ENCODE assay signal across 8 cellular contexts in genomic region chrX:46912673-46913491, GRCh38. TPM values are rescaled to one million over a fixed set of nuclear protein-coding genes. Genes with fewer than 3 reads are reported as not detected.
A peak's percentile ranks its signal among the peaks of the same experiment; 100 is the strongest.
DNase-seq lines count a peak whose midpoint lies in the region; ATAC-seq and TF ChIP-seq lines count a peak whose summit lies in the region.

No MANE protein-coding gene starts in this region.

- H3K36me3 ChIP-seq in endodermal cell (ENCODE audit: control insufficient read depth, insufficient read depth, low read length), result no peaks in the 10 kb centered on the region
- no peaks in the 10 kb centered on the region for H3K36me3 ChIP-seq in tibial artery

- peak overlapping the region; percentile 32 for H3K27ac ChIP-seq in endodermal cell (ENCODE audit: low read depth, low read length)
- H3K27ac ChIP-seq in tibial artery, result peak overlapping the region; percentile 55 to 56

- ATAC-seq in GM18868 (IDR thresholded peaks at IDR 0.05; ENCODE audit: unreplicated experiment) (peak; percentile 60), activated B cell treated with CpG ODN at 0.5 μM for 24 hours (ENCODE audit: low read depth) (peak; percentile 64)

- H3K27ac Mint-ChIP-seq in activated B cell treated with CpG ODN at 0.5 μM for 24 hours (peak overlapping the region; percentile 77), endodermal cell (no peak overlapping the region), mesothelial cell of epicardium (peak overlapping the region; percentile 88)

- CTCF ChIA-PET in activated B cell treated with CpG ODN at 0.5 μM for 24 hours (lab: Charles Lee), result interaction anchor here (0.6 to 3.8 kb wide), 8 partner anchors 9 to 67 kb away, joined by 3 to 27 read pairs (median 4); no protein-coding TSS in a partner anchor

- DNase-seq in AG20443 (ENCODE audit: low spot score), result peak; percentile 66
- DNase-seq in LoVo (ENCODE audit: low spot score), result peak; percentile 46
- DNase-seq in activated B cell treated with CpG ODN at 0.5 μM for 24 hours, result peak; percentile 58
- DNase-seq in endodermal cell, result peak; percentile 83
- DNase-seq in mesothelial cell of epicardium (ENCODE audit: low spot score in 2 of 2, unreplicated experiment in 2 of 2), result peak; percentile 25 to 56
- DNase-seq in tibial artery, result peak; percentile 21 to 55
- DNase-seq in dedifferentiated amniotic fluid mesenchymal stem cell (ENCODE audit: extremely low spot score), result no peak

- intact Hi-C loops in activated B cell treated with CpG ODN at 0.5 μM for 24 hours (cut with micrococcal nuclease), result loop anchor here (1.0 to 5.0 kb wide), 5 partner anchors 10 to 65 kb away; no protein-coding TSS in a partner anchor
- intact Hi-C loops in tibial artery (cut with DNase I; ENCODE audit: low total_unique reads), result no loop called here

- no peaks in the 10 kb centered on the region for H3K9me3 Mint-ChIP-seq in activated B cell treated with CpG ODN at 0.5 μM for 24 hours
- peaks cover 52% of the 10 kb centered on the region for H3K9me3 Mint-ChIP-seq in endodermal cell
- peaks cover 25% of the 10 kb centered on the region for H3K9me3 Mint-ChIP-seq in mesothelial cell of epicardium

- H3K4me3 Mint-ChIP-seq in activated B cell treated with CpG ODN at 0.5 μM for 24 hours, result peak overlapping the region; percentile 87
- H3K4me3 Mint-ChIP-seq in endodermal cell, result peak overlapping the region; percentile 90
- peak overlapping the region; percentile 86 for H3K4me3 Mint-ChIP-seq in mesothelial cell of epicardium

- peak overlapping the region; percentile 90 for H3K4me3 ChIP-seq in endodermal cell (ENCODE audit: low read length)
- peak overlapping the region; percentile 65 to 76 for H3K4me3 ChIP-seq in tibial artery

- no peaks in the 10 kb centered on the region for H3K4me1 ChIP-seq in endodermal cell (ENCODE audit: control insufficient read depth, insufficient read depth, low read length)
- peaks cover 0 to 7% (median 0%) of the 10 kb centered on the region in 4 donors for H3K4me1 ChIP-seq in tibial artery

- TF ChIP-seq CTCF in activated B cell treated with CpG ODN at 0.5 μM for 24 hours (IDR thresholded peaks at IDR 0.05) (no peak), endodermal cell (conservative IDR thresholded peaks at IDR 0.05) (peak; percentile 78), mesothelial cell of epicardium (IDR thresholded peaks at IDR 0.05; ENCODE audit: unreplicated experiment) (peak; percentile 34), tibial artery (IDR thresholded peaks at IDR 0.05) (peak; percentile 34 to 42)

- H3K4me1 Mint-ChIP-seq in activated B cell treated with CpG ODN at 0.5 μM for 24 hours, result peaks cover 37% of the 10 kb centered on the region
- peaks cover 22% of the 10 kb centered on the region for H3K4me1 Mint-ChIP-seq in endodermal cell
- peaks cover 13% of the 10 kb centered on the region for H3K4me1 Mint-ChIP-seq in mesothelial cell of epicardium

- no peaks in the 10 kb centered on the region for H3K9me3 ChIP-seq in endodermal cell (ENCODE audit: control insufficient read depth, low read length)
- H3K9me3 ChIP-seq in tibial artery, result no peaks in the 10 kb centered on the region

- H3K36me3 Mint-ChIP-seq in activated B cell treated with CpG ODN at 0.5 μM for 24 hours (ENCODE audit: low read depth) (no peaks in the 10 kb centered on the region), endodermal cell (ENCODE audit: low read depth) (no peaks in the 10 kb centered on the region), mesothelial cell of epicardium (no peaks in the 10 kb centered on the region)

- no peaks in the 10 kb centered on the region for H3K27me3 Mint-ChIP-seq in activated B cell treated with CpG ODN at 0.5 μM for 24 hours
- peaks cover 3% of the 10 kb centered on the region for H3K27me3 Mint-ChIP-seq in endodermal cell (ENCODE audit: insufficient read depth)
- H3K27me3 Mint-ChIP-seq in mesothelial cell of epicardium (ENCODE audit: low read depth), result no peaks in the 10 kb centered on the region

- 0% methylated on average over 1 to 95 of the region's 102 CpGs for WGBS in endodermal cell (ENCODE audit: insufficient coverage in 1 of 2, insufficient read length in 1 of 2), 2 experiments

- H3K9ac ChIP-seq in endodermal cell (ENCODE audit: extremely low read depth, low read length, poor library complexity, severe bottlenecking), result peak overlapping the region; percentile 78

- POLR2A ChIA-PET in activated B cell treated with CpG ODN at 0.5 μM for 24 hours (lab: Charles Lee), result interaction anchor here (0.6 to 2.6 kb wide), 9 partner anchors 10 to 232 kb away, joined by 3 to 22 read pairs (median 3); partner anchors contain the start of genes NDUFB11 and RBM10

- H3K27me3 ChIP-seq in endodermal cell (ENCODE audit: control insufficient read depth, insufficient read depth, low read length, poor library complexity, severe bottlenecking), result no peaks in the 10 kb centered on the region
- no peaks in the 10 kb centered on the region for H3K27me3 ChIP-seq in tibial artery

RNA-seq across cellular contexts. Expression of gene JADE3, which starts 0.7 kb away (rescaled TPM):
- total RNA-seq in activated B cell treated with CpG ODN at 0.5 μM for 24 hours (45.3 and 48.4 TPM in 2 replicates), endodermal cell (10 to 100 TPM; 26.4 to 31.3 TPM), mesothelial cell of epicardium (15.5 to 16.4 TPM (median 16.4 TPM) in 3 replicates)
- 15.4 TPM for polyA plus RNA-seq in endodermal cell (2013, experiment 1 of 2)
- polyA plus RNA-seq in endodermal cell (2013, experiment 2 of 2), result 15.9 TPM
